Comparison of ENCODE assay signal across 1 cellular context in the genomic region with DNA sequence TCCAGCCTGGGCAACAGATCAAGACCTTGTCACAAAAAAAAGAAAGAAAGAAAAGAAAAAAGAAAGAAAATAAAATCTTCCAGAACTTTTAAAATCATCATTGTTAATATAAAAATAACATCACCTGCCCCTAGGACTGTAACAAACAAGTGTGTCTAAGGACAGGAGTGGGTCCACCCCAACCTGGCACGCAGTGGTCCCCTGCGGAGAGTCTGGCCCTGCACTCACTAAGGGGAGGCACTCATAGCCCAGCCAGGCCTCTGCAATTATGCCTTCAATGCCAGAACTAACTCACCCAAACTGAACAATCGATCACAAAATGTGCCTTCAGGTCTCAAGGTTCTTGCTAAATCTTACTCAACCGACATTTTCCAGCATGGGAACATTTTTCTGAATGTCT.
TF ChIP-seq lines count a peak whose summit lies in the region.

No MANE protein-coding gene starts in this region.

TF ChIP-seq in WTC11, 78 proteins besides CTCF, POLR2A, EP300 and RAD21 (continued from another document):
- TF ChIP-seq, protein P1, sequence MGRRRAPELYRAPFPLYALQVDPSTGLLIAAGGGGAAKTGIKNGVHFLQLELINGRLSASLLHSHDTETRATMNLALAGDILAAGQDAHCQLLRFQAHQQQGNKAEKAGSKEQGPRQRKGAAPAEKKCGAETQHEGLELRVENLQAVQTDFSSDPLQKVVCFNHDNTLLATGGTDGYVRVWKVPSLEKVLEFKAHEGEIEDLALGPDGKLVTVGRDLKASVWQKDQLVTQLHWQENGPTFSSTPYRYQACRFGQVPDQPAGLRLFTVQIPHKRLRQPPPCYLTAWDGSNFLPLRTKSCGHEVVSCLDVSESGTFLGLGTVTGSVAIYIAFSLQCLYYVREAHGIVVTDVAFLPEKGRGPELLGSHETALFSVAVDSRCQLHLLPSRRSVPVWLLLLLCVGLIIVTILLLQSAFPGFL (CRISPR knock-in tag; IDR thresholded peaks at IDR 0.05; ENCODE audit: borderline replicate concordance): no peak
- TF ChIP-seq SP1 (CRISPR knock-in tag; conservative IDR thresholded peaks at IDR 0.05) (no peak), GABPB1 (CRISPR knock-in tag; IDR thresholded peaks at IDR 0.05) (no peak), MYBL2 (CRISPR knock-in tag; IDR thresholded peaks at IDR 0.05) (no peak), STAT6 (CRISPR knock-in tag; conservative IDR thresholded peaks at IDR 0.05; ENCODE audit: low read depth) (no peak), CBFB (CRISPR knock-in tag; IDR thresholded peaks at IDR 0.05; ENCODE audit: low read depth) (no peak), TP53 (CRISPR knock-in tag; IDR thresholded peaks at IDR 0.05) (no peak), NFATC4 (CRISPR knock-in tag; IDR thresholded peaks at IDR 0.05) (no peak), PRRX2 (CRISPR knock-in tag; IDR thresholded peaks at IDR 0.05) (no peak), ZNF263 (CRISPR knock-in tag; IDR thresholded peaks at IDR 0.05; ENCODE audit: low read depth) (no peak), NFYB (CRISPR knock-in tag; conservative IDR thresholded peaks at IDR 0.05; ENCODE audit: low read depth) (no peak)
- TF ChIP-seq, protein P2, sequence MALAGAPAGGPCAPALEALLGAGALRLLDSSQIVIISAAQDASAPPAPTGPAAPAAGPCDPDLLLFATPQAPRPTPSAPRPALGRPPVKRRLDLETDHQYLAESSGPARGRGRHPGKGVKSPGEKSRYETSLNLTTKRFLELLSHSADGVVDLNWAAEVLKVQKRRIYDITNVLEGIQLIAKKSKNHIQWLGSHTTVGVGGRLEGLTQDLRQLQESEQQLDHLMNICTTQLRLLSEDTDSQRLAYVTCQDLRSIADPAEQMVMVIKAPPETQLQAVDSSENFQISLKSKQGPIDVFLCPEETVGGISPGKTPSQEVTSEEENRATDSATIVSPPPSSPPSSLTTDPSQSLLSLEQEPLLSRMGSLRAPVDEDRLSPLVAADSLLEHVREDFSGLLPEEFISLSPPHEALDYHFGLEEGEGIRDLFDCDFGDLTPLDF (CRISPR knock-in tag; IDR thresholded peaks at IDR 0.05): no peak
- TF ChIP-seq, protein P3, sequence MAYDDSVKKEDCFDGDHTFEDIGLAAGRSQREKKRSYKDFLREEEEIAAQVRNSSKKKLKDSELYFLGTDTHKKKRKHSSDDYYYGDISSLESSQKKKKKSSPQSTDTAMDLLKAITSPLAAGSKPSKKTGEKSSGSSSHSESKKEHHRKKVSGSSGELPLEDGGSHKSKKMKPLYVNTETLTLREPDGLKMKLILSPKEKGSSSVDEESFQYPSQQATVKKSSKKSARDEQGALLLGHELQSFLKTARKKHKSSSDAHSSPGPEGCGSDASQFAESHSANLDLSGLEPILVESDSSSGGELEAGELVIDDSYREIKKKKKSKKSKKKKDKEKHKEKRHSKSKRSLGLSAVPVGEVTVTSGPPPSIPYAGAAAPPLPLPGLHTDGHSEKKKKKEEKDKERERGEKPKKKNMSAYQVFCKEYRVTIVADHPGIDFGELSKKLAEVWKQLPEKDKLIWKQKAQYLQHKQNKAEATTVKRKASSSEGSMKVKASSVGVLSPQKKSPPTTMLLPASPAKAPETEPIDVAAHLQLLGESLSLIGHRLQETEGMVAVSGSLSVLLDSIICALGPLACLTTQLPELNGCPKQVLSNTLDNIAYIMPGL (CRISPR knock-in tag; IDR thresholded peaks at IDR 0.05): no peak
TF ChIP-seq in WTC11: peak in this region for 0.
